16 cellular contexts compared by ENCODE assay signal in genomic region chr19:51139299-51140018, GRCh38. TPM values are rescaled to one million over a fixed set of nuclear protein-coding genes. Genes with fewer than 3 reads are reported as not detected.
DNase-seq lines count a peak whose midpoint lies in the region; ATAC-seq and TF ChIP-seq lines count a peak whose summit lies in the region.
"Had no signal": no experiment of that assay in that cellular context is flagged by ENCODE, and none has a peak within 500 bp of the region (broad histone marks: within the 10 kb centered on the region; RNA-seq: fewer than 3 reads in every experiment).

No MANE protein-coding gene starts in this region.

- POLR2A ChIA-PET in PC-9 (lab: Charles Lee; ENCODE audit: unreplicated experiment) = no interaction called here

- no peaks in the 10 kb centered on the region for H3K9me3 Mint-ChIP-seq in natural killer cell

- H3K36me3 Mint-ChIP-seq in natural killer cell = no peaks in the 10 kb centered on the region

- CTCF ChIA-PET in PC-9 (lab: Charles Lee) = no interaction called here

- no peak overlapping the region for H2AFZ ChIP-seq in PC-9

- no peaks in the 10 kb centered on the region for H3K79me2 ChIP-seq in PC-9 (ENCODE audit: low read depth)

- TF ChIP-seq CTCF in NB4 (IDR thresholded peaks at IDR 0.05; ENCODE audit: low read depth, low read length) (no peak), colonic mucosa (IDR thresholded peaks at IDR 0.05) (no peak), natural killer cell (IDR thresholded peaks at IDR 0.05) (no peak), PC-9 (conservative IDR thresholded peaks at IDR 0.05) (no peak)

- peak overlapping the region in 10 of 11 experiments; percentile 19 to 92 (median 71); a peak in 20 of 22 replicates for H3K9ac ChIP-seq in BLaER1 treated with 17β-estradiol and CSF1 and Interleukin-3, amounts not matched to agents 10 nM and 100 nM
- H3K9ac ChIP-seq in colonic mucosa (ENCODE audit: low read depth in 2 of 2, low read length in 2 of 2) = no peak overlapping the region

- H3K4me1 Mint-ChIP-seq in natural killer cell = peaks cover 81 to 93% of the 10 kb centered on the region in 2 donors

- H3K4me2 ChIP-seq in BLaER1 treated with 17β-estradiol and CSF1 and Interleukin-3, amounts not matched to agents 10 nM and 100 nM = peak overlapping the region; percentile 64 to 99 (median 94)
- no peak overlapping the region for H3K4me2 ChIP-seq in PC-9

- peak overlapping the region; percentile 46 to 99 (median 88) for H3K27ac ChIP-seq in BLaER1 treated with 17β-estradiol and CSF1 and Interleukin-3, amounts not matched to agents 10 nM and 100 nM
- H3K27ac ChIP-seq in colonic mucosa (peak overlapping the region; percentile 12), PC-9 (no peak overlapping the region)
- H3K27ac ChIP-seq: ovary, RWPE1 had no signal

- peak; percentile 95 for DNase-seq in NB4 (ENCODE audit: low read depth)
- DNase-seq in colonic mucosa = no peak
- no peak for DNase-seq in natural killer cell
- DNase-seq in PC-9 = no peak
- no peak for DNase-seq in H7
- no peak for DNase-seq in epidermal melanocyte (ENCODE audit: insufficient read length, low spot score)
- DNase-seq: activated CD8-positive, alpha-beta T cell treated with anti-CD3 and anti-CD28 coated beads, Interleukin-2, amount 10 ng/mL, durations not matched to agents 7 days and 5 days; DMS53; foreskin fibroblast; NCI-H2029; ovary; stimulated activated CD4-positive, alpha-beta T cell treated with anti-CD3 and anti-CD28 coated beads, Interleukin-15, amount 100 ng/mL, for 24 hours had no signal

- H4K20me1 ChIP-seq in BLaER1 treated with 17β-estradiol and CSF1 and Interleukin-3, amounts not matched to agents 10 nM and 100 nM = no peaks in the 10 kb centered on the region
- H4K20me1 ChIP-seq in PC-9 (ENCODE audit: insufficient read depth) = no peaks in the 10 kb centered on the region

- TF ChIP-seq POLR2A in NB4 (IDR thresholded peaks at IDR 0.05; ENCODE audit: extremely low read depth, insufficient read length) = no peak

- no peaks in the 10 kb centered on the region for H3K9me2 ChIP-seq in PC-9 (ENCODE audit: insufficient read depth)

- peak overlapping the region; percentile 64 for H3K4me3 Mint-ChIP-seq in natural killer cell
- H3K4me3 Mint-ChIP-seq: activated CD8-positive, alpha-beta T cell treated with anti-CD3 and anti-CD28 coated beads, Interleukin-2, amount 10 ng/mL, durations not matched to agents 7 days and 5 days had no signal

- peaks cover 0 to 22% (median 20%) of the 10 kb centered on the region in 11 experiments; a peak in 18 of 22 replicates for H3K9me3 ChIP-seq in BLaER1 treated with 17β-estradiol and CSF1 and Interleukin-3, amounts not matched to agents 10 nM and 100 nM (replicated peaks in 1 of 11)
- no peaks in the 10 kb centered on the region for H3K9me3 ChIP-seq in colonic mucosa
- H3K9me3 ChIP-seq in PC-9 (ENCODE audit: insufficient read depth, low read depth) = peaks cover 8% of the 10 kb centered on the region; the same call in 1 of the 2 replicates
- H3K9me3 ChIP-seq: ovary had no signal

- H3K36me3 ChIP-seq in BLaER1 treated with 17β-estradiol and CSF1 and Interleukin-3, amounts not matched to agents 10 nM and 100 nM = peaks cover 0 to 32% (median 10%) of the 10 kb centered on the region in 11 experiments; a peak in 10 of 22 replicates
- no peaks in the 10 kb centered on the region for H3K36me3 ChIP-seq in colonic mucosa
- no peaks in the 10 kb centered on the region for H3K36me3 ChIP-seq in PC-9 (ENCODE audit: low read depth)
- H3K36me3 ChIP-seq in H7 (replicated peaks; ENCODE audit: control insufficient read depth, insufficient read depth, low read length) = no peaks in the 10 kb centered on the region
- H3K36me3 ChIP-seq: ovary had no signal

- H3F3A ChIP-seq in PC-9 (ENCODE audit: insufficient read depth, low read depth) = no peaks in the 10 kb centered on the region

- BruUV-seq in PC-9 (replicated peaks; lab: Mats Ljungman, UMichigan) = no TSS peak

- H3K27me3 Mint-ChIP-seq in natural killer cell (ENCODE audit: low read depth in 2 of 2) = no peaks in the 10 kb centered on the region

- ATAC-seq in natural killer cell = no peak
- ATAC-seq in HG02938 (IDR thresholded peaks at IDR 0.05; ENCODE audit: unreplicated experiment) = no peak
- ATAC-seq: activated CD8-positive, alpha-beta T cell treated with anti-CD3 and anti-CD28 coated beads, Interleukin-2, amount 10 ng/mL, durations not matched to agents 7 days and 5 days had no signal

- peak overlapping the region; percentile 90 to 96 for H3K27ac Mint-ChIP-seq in natural killer cell
- H3K27ac Mint-ChIP-seq: activated CD8-positive, alpha-beta T cell treated with anti-CD3 and anti-CD28 coated beads, Interleukin-2, amount 10 ng/mL, durations not matched to agents 7 days and 5 days had no signal

- peaks cover 63 to 100% (median 85%) of the 10 kb centered on the region in 10 experiments for H3K4me1 ChIP-seq in BLaER1 treated with 17β-estradiol and CSF1 and Interleukin-3, amounts not matched to agents 10 nM and 100 nM
- H3K4me1 ChIP-seq in colonic mucosa = no peaks in the 10 kb centered on the region
- H3K4me1 ChIP-seq in PC-9 (replicated peaks; ENCODE audit: insufficient read depth) = no peaks in the 10 kb centered on the region

- peak overlapping the region in 5 of 10 experiments; percentile 4 to 56 (median 30); a peak in 6 of 20 replicates for H3K4me3 ChIP-seq in BLaER1 treated with 17β-estradiol and CSF1 and Interleukin-3, amounts not matched to agents 10 nM and 100 nM
- no peak overlapping the region for H3K4me3 ChIP-seq in NB4 (ENCODE audit: low read depth, low read length)
- H3K4me3 ChIP-seq in colonic mucosa = no peak overlapping the region
- H3K4me3 ChIP-seq in PC-9 = no peak overlapping the region
- no peak overlapping the region for H3K4me3 ChIP-seq in H7 (ENCODE audit: insufficient read depth, low read depth, low read length)
- H3K4me3 ChIP-seq: ovary had no signal

- no peaks in the 10 kb centered on the region for H3K27me3 ChIP-seq in BLaER1 treated with 17β-estradiol and CSF1 and Interleukin-3, amounts not matched to agents 10 nM and 100 nM
- H3K27me3 ChIP-seq in colonic mucosa = no peaks in the 10 kb centered on the region
- peaks cover 100% of the 10 kb centered on the region for H3K27me3 ChIP-seq in PC-9 (ENCODE audit: insufficient read depth, low read depth)
- no peaks in the 10 kb centered on the region for H3K27me3 ChIP-seq in H7 (ENCODE audit: control insufficient read depth, insufficient read depth, low read length)
- H3K27me3 ChIP-seq: ovary had no signal

- intact Hi-C loops in colonic mucosa (cut with DNase I) = no loop called here
- intact Hi-C loops in natural killer cell (cut with micrococcal nuclease) = no loop called here
- intact Hi-C loops in PC-9 (cut with micrococcal nuclease; ENCODE audit: unreplicated experiment) = no loop called here

RNA-seq across cellular contexts. Expression of gene SIGLEC7, which starts 2.6 kb away (rescaled TPM):
- 1 to 10 TPM in 1 of 2 donors, under 1 TPM in 1; 0.35 to 1.0 TPM for total RNA-seq in colonic mucosa
- 10 to 100 TPM; 48.6 to 56.0 (median 49.5) TPM for total RNA-seq in natural killer cell
- total RNA-seq in PC-9 (2021) = not detected in 2 replicates
- total RNA-seq in H7 (2014; rRNA removed; shearing (Covaris generic)) = not detected in 2 replicates
- total RNA-seq: activated CD8-positive, alpha-beta T cell treated with anti-CD3 and anti-CD28 coated beads, Interleukin-2, amount 10 ng/mL, durations not matched to agents 7 days and 5 days; bronchial epithelial cell had no signal

RNA-seq across cellular contexts. Expression of gene SIGLEC9, which starts 14.8 kb away (rescaled TPM):
- total RNA-seq in colonic mucosa (1 to 10 TPM in 1 of 2 donors, under 1 TPM in 1; 0.86 to 1.7 TPM), natural killer cell (10 to 100 TPM; 13.0 to 15.3 (median 13.8) TPM), PC-9 (2021) (not detected in 2 replicates)
- total RNA-seq in H7 (2014; rRNA removed; shearing (Covaris generic)) = not detected in 2 replicates
- total RNA-seq: bronchial epithelial cell had no signal

RNA-seq across cellular contexts. Expression of gene CTU1, which starts 31.2 kb away (rescaled TPM):
- total RNA-seq in colonic mucosa (10 to 100 TPM in 1 of 2 donors, 1 to 10 TPM in 1; 6.1 to 11.8 TPM), natural killer cell (1 to 10 TPM; 2.5 to 6.5 (median 3.8) TPM), PC-9 (2021) (7.2 and 12.6 TPM in 2 replicates)
- 12.9 and 15.3 TPM in 2 replicates for total RNA-seq in H7 (2014; rRNA removed; shearing (Covaris generic))

RNA-seq across cellular contexts. Expression of gene KLK14, which starts 56.8 kb away (rescaled TPM):
- under 1 TPM in 1 of 2 donors, not detected in 1; 0.52 TPM for total RNA-seq in colonic mucosa
- total RNA-seq in natural killer cell = 1 to 10 TPM in 2 of 3 donors, under 1 TPM in 1; 0.64 to 1.3 (median 1.1) TPM
- 0.35 and 0.57 TPM in 2 replicates for total RNA-seq in PC-9 (2021)
- total RNA-seq in H7 (2014; rRNA removed; shearing (Covaris generic)) = not detected in 2 replicates
- total RNA-seq: bronchial epithelial cell had no signal

Comparison
In these comparisons a context has a peak if more than half of its experiments do, and no peak if none do; other contexts are left out.
1. H3K9ac ChIP-seq: peak in BLaER1 treated with 17β-estradiol and CSF1 and Interleukin-3, amounts not matched to agents 10 nM and 100 nM (10 of 11); none in colonic mucosa (0 of 2).
2. RNA of gene SIGLEC7, which starts 2.6 kb away (total RNA-seq): 48.6 to 56.0 TPM in natural killer cell; 0.35 to 1.0 TPM in colonic mucosa, not detected in PC-9 and not detected in H7; every median in the first group is over 10 times any median in the second.
3. RNA of gene SIGLEC9, which starts 14.8 kb away (total RNA-seq): 13.0 to 15.3 TPM in natural killer cell; 0.86 to 1.7 TPM in colonic mucosa, not detected in PC-9 and not detected in H7; every median in the first group is over 4 times any median in the second.